2 cellular contexts compared by ENCODE assay signal in the genomic region with DNA sequence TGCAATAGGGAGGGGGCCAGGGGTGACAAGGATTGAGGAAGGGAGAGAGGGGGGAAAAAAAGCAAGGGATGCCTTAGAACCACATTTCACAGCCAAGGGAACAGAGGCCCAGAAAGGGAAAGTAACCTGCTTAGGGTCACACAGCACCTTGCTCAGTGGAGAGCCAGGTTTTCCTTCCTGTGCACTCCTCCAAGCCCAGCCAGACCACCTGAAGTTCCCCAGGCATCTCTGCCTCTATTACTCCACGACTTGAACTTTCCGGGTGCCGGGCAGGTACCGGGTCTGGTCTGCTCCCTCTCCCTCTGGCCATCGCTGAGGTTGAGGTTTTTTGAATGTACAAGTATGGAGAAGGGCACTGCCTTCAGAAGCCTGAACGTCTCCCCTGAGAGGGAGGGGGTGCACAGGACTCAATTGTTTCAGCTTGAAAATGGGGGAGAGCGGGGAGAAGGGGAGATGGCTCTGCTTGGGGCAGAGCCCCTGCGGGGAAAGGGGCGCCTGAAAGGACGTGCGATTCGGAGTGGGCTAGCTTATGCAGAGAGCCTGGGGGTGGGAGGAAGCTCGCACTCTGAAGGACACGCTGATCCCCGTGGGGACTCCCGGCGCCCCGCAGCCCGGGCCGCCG.
TF ChIP-seq lines count a peak whose summit lies in the region.

No MANE protein-coding gene starts in this region.

TF ChIP-seq in HEK293, 187 proteins besides CTCF, POLR2A, EP300 and RAD21:
- TF ChIP-seq ZNF768 (tag by site-specific recombination; IDR thresholded peaks at IDR 0.05): peak; percentile 71
- no peak for TF ChIP-seq ZEB2 (tag by site-specific recombination; IDR thresholded peaks at IDR 0.05)
- TF ChIP-seq ZNF239 (tag by site-specific recombination; IDR thresholded peaks at IDR 0.05): no peak
- peak; percentile 37; the same call in 1 of the 2 replicates for TF ChIP-seq MZF1 (tag by site-specific recombination; IDR thresholded peaks at IDR 0.05; ENCODE audit: borderline replicate concordance)
- TF ChIP-seq, protein P1, sequence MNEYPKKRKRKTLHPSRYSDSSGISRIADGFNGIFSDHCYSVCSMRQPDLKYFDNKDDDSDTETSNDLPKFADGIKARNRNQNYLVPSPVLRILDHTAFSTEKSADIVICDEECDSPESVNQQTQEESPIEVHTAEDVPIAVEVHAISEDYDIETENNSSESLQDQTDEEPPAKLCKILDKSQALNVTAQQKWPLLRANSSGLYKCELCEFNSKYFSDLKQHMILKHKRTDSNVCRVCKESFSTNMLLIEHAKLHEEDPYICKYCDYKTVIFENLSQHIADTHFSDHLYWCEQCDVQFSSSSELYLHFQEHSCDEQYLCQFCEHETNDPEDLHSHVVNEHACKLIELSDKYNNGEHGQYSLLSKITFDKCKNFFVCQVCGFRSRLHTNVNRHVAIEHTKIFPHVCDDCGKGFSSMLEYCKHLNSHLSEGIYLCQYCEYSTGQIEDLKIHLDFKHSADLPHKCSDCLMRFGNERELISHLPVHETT (tag by site-specific recombination; IDR thresholded peaks at IDR 0.05): no peak
- 0 out of 2 replicates have a peak, but pooled peaks have one; percentile 5 for TF ChIP-seq KLF16 (tag by site-specific recombination; IDR thresholded peaks at IDR 0.05)
- TF ChIP-seq ZIC2 (tag by site-specific recombination; IDR thresholded peaks at IDR 0.05): peak; percentile 69
- TF ChIP-seq, protein P2, sequence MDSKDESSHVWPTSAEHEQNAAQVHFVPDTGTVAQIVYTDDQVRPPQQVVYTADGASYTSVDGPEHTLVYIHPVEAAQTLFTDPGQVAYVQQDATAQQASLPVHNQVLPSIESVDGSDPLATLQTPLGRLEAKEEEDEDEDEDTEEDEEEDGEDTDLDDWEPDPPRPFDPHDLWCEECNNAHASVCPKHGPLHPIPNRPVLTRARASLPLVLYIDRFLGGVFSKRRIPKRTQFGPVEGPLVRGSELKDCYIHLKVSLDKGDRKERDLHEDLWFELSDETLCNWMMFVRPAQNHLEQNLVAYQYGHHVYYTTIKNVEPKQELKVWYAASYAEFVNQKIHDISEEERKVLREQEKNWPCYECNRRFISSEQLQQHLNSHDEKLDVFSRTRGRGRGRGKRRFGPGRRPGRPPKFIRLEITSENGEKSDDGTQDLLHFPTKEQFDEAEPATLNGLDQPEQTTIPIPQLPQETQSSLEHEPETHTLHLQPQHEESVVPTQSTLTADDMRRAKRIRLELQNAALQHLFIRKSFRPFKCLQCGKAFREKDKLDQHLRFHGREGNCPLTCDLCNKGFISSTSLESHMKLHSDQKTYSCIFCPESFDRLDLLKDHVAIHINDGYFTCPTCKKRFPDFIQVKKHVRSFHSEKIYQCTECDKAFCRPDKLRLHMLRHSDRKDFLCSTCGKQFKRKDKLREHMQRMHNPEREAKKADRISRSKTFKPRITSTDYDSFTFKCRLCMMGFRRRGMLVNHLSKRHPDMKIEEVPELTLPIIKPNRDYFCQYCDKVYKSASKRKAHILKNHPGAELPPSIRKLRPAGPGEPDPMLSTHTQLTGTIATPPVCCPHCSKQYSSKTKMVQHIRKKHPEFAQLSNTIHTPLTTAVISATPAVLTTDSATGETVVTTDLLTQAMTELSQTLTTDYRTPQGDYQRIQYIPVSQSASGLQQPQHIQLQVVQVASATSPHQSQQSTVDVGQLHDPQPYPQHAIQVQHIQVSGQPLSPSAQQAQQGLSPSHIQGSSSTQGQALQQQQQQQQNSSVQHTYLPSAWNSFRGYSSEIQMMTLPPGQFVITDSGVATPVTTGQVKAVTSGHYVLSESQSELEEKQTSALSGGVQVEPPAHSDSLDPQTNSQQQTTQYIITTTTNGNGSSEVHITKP (tag by site-specific recombination; IDR thresholded peaks at IDR 0.05): peak; percentile 93

TF ChIP-seq in GM12878, 131 proteins besides CTCF, POLR2A, EP300 and RAD21 (continues in another document):
- TF ChIP-seq YY1 (IDR thresholded peaks at IDR 0.05; ENCODE audit: low read depth, low read length) (no peak), ZBED1 (IDR thresholded peaks at IDR 0.05; ENCODE audit: borderline replicate concordance) (no peak), IKZF2 (IDR thresholded peaks at IDR 0.05) (no peak), SMAD1 (IDR thresholded peaks at IDR 0.05; ENCODE audit: low read depth, partially characterized antibody) (no peak), CHD1 (IDR thresholded peaks at IDR 0.05; ENCODE audit: low read depth, low read length) (0 out of 2 replicates have a peak, but pooled peaks have one; percentile 28), SMARCA5 (IDR thresholded peaks at IDR 0.05) (peak; percentile 44; the same call in 1 of the 2 replicates), CBFB (IDR thresholded peaks at IDR 0.05; ENCODE audit: low read depth) (no peak), TARDBP (IDR thresholded peaks at IDR 0.05; ENCODE audit: borderline replicate concordance) (no peak), NR2F1 (conservative IDR thresholded peaks at IDR 0.05) (no peak), POU2F2 (IDR thresholded peaks at IDR 0.05; ENCODE audit: borderline replicate concordance, low read depth, low read length) (no peak), KAT2A (conservative IDR thresholded peaks at IDR 0.05; ENCODE audit: control insufficient read depth, low read depth, low read length) (no peak), SMC3 (IDR thresholded peaks at IDR 0.05; ENCODE audit: borderline replicate concordance, low read length) (no peak), CHD2 (IDR thresholded peaks at IDR 0.05; ENCODE audit: borderline replicate concordance, low read depth, low read length) (no peak), TAF1 (IDR thresholded peaks at IDR 0.05; ENCODE audit: borderline replicate concordance, low read depth, low read length) (no peak), PAX8 (IDR thresholded peaks at IDR 0.05) (no peak), HDGF (IDR thresholded peaks at IDR 0.05) (no peak), MYB (IDR thresholded peaks at IDR 0.05; ENCODE audit: borderline replicate concordance, low read depth, low read length) (no peak), ZNF217 (IDR thresholded peaks at IDR 0.05) (no peak; the same call in 1 of the 2 replicates), STAT3 (IDR thresholded peaks at IDR 0.05; ENCODE audit: low read depth, low read length) (no peak), ZNF384 (IDR thresholded peaks at IDR 0.05; ENCODE audit: borderline replicate concordance, low read depth, low read length) (no peak), NR2C1 (IDR thresholded peaks at IDR 0.05) (no peak)
- TF ChIP-seq, protein P3, sequence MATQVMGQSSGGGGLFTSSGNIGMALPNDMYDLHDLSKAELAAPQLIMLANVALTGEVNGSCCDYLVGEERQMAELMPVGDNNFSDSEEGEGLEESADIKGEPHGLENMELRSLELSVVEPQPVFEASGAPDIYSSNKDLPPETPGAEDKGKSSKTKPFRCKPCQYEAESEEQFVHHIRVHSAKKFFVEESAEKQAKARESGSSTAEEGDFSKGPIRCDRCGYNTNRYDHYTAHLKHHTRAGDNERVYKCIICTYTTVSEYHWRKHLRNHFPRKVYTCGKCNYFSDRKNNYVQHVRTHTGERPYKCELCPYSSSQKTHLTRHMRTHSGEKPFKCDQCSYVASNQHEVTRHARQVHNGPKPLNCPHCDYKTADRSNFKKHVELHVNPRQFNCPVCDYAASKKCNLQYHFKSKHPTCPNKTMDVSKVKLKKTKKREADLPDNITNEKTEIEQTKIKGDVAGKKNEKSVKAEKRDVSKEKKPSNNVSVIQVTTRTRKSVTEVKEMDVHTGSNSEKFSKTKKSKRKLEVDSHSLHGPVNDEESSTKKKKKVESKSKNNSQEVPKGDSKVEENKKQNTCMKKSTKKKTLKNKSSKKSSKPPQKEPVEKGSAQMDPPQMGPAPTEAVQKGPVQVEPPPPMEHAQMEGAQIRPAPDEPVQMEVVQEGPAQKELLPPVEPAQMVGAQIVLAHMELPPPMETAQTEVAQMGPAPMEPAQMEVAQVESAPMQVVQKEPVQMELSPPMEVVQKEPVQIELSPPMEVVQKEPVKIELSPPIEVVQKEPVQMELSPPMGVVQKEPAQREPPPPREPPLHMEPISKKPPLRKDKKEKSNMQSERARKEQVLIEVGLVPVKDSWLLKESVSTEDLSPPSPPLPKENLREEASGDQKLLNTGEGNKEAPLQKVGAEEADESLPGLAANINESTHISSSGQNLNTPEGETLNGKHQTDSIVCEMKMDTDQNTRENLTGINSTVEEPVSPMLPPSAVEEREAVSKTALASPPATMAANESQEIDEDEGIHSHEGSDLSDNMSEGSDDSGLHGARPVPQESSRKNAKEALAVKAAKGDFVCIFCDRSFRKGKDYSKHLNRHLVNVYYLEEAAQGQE (IDR thresholded peaks at IDR 0.05; ENCODE audit: low read depth, low read length): no peak
- TF ChIP-seq, protein P4, sequence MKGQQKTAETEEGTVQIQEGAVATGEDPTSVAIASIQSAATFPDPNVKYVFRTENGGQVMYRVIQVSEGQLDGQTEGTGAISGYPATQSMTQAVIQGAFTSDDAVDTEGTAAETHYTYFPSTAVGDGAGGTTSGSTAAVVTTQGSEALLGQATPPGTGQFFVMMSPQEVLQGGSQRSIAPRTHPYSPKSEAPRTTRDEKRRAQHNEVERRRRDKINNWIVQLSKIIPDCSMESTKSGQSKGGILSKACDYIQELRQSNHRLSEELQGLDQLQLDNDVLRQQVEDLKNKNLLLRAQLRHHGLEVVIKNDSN (IDR thresholded peaks at IDR 0.05; ENCODE audit: borderline replicate concordance, extremely low read length, insufficient read depth, low read depth, low read length): no peak
- TF ChIP-seq, protein P5, sequence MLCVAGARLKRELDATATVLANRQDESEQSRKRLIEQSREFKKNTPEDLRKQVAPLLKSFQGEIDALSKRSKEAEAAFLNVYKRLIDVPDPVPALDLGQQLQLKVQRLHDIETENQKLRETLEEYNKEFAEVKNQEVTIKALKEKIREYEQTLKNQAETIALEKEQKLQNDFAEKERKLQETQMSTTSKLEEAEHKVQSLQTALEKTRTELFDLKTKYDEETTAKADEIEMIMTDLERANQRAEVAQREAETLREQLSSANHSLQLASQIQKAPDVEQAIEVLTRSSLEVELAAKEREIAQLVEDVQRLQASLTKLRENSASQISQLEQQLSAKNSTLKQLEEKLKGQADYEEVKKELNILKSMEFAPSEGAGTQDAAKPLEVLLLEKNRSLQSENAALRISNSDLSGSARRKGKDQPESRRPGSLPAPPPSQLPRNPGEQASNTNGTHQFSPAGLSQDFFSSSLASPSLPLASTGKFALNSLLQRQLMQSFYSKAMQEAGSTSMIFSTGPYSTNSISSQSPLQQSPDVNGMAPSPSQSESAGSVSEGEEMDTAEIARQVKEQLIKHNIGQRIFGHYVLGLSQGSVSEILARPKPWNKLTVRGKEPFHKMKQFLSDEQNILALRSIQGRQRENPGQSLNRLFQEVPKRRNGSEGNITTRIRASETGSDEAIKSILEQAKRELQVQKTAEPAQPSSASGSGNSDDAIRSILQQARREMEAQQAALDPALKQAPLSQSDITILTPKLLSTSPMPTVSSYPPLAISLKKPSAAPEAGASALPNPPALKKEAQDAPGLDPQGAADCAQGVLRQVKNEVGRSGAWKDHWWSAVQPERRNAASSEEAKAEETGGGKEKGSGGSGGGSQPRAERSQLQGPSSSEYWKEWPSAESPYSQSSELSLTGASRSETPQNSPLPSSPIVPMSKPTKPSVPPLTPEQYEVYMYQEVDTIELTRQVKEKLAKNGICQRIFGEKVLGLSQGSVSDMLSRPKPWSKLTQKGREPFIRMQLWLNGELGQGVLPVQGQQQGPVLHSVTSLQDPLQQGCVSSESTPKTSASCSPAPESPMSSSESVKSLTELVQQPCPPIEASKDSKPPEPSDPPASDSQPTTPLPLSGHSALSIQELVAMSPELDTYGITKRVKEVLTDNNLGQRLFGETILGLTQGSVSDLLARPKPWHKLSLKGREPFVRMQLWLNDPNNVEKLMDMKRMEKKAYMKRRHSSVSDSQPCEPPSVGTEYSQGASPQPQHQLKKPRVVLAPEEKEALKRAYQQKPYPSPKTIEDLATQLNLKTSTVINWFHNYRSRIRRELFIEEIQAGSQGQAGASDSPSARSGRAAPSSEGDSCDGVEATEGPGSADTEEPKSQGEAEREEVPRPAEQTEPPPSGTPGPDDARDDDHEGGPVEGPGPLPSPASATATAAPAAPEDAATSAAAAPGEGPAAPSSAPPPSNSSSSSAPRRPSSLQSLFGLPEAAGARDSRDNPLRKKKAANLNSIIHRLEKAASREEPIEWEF (IDR thresholded peaks at IDR 0.05; ENCODE audit: insufficient replicate concordance, low read depth, low read length): no peak
- TF ChIP-seq, protein P6, sequence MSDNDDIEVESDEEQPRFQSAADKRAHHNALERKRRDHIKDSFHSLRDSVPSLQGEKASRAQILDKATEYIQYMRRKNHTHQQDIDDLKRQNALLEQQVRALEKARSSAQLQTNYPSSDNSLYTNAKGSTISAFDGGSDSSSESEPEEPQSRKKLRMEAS (IDR thresholded peaks at IDR 0.05; ENCODE audit: low read depth, low read length): no peak
- TF ChIP-seq, protein P7, sequence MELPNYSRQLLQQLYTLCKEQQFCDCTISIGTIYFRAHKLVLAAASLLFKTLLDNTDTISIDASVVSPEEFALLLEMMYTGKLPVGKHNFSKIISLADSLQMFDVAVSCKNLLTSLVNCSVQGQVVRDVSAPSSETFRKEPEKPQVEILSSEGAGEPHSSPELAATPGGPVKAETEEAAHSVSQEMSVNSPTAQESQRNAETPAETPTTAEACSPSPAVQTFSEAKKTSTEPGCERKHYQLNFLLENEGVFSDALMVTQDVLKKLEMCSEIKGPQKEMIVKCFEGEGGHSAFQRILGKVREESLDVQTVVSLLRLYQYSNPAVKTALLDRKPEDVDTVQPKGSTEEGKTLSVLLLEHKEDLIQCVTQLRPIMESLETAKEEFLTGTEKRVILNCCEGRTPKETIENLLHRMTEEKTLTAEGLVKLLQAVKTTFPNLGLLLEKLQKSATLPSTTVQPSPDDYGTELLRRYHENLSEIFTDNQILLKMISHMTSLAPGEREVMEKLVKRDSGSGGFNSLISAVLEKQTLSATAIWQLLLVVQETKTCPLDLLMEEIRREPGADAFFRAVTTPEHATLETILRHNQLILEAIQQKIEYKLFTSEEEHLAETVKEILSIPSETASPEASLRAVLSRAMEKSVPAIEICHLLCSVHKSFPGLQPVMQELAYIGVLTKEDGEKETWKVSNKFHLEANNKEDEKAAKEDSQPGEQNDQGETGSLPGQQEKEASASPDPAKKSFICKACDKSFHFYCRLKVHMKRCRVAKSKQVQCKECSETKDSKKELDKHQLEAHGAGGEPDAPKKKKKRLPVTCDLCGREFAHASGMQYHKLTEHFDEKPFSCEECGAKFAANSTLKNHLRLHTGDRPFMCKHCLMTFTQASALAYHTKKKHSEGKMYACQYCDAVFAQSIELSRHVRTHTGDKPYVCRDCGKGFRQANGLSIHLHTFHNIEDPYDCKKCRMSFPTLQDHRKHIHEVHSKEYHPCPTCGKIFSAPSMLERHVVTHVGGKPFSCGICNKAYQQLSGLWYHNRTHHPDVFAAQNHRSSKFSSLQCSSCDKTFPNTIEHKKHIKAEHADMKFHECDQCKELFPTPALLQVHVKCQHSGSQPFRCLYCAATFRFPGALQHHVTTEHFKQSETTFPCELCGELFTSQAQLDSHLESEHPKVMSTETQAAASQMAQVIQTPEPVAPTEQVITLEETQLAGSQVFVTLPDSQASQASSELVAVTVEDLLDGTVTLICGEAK (IDR thresholded peaks at IDR 0.05; ENCODE audit: borderline replicate concordance): 0 out of 2 replicates have a peak, but pooled peaks have one; percentile 9
- TF ChIP-seq, protein P8, sequence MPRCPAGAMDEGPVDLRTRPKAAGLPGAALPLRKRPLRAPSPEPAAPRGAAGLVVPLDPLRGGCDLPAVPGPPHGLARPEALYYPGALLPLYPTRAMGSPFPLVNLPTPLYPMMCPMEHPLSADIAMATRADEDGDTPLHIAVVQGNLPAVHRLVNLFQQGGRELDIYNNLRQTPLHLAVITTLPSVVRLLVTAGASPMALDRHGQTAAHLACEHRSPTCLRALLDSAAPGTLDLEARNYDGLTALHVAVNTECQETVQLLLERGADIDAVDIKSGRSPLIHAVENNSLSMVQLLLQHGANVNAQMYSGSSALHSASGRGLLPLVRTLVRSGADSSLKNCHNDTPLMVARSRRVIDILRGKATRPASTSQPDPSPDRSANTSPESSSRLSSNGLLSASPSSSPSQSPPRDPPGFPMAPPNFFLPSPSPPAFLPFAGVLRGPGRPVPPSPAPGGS (IDR thresholded peaks at IDR 0.05; ENCODE audit: borderline replicate concordance, insufficient read depth, low read depth, low read length, poor library complexity, severe bottlenecking): no peak
